ENCODE assay signal across 1 cellular context in the genomic region with DNA sequence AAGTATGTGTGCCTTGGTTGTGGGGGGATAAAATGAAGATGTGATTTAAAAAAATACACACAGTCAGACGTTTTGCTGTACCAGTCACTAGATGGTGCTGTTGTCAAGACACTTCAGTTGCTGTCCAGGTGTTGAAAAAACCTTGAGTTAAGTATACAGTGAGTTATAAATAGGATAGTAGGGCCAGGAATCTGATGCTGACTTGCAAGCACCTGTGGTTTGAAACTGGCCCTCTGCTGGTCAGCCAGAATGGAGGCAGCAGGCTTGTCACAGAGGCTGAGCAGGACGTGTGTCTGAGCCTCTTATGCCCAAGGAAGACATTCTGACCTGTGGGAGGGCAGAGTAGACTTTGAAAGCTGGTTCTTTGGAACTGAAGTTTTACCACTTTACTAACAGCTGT.
TF ChIP-seq lines count a peak whose summit lies in the region.

No MANE protein-coding gene starts in this region.

TF ChIP-seq in GM23338, 12 proteins besides CTCF, POLR2A, EP300 and RAD21 (continued from another document):
- TF ChIP-seq, protein P1, sequence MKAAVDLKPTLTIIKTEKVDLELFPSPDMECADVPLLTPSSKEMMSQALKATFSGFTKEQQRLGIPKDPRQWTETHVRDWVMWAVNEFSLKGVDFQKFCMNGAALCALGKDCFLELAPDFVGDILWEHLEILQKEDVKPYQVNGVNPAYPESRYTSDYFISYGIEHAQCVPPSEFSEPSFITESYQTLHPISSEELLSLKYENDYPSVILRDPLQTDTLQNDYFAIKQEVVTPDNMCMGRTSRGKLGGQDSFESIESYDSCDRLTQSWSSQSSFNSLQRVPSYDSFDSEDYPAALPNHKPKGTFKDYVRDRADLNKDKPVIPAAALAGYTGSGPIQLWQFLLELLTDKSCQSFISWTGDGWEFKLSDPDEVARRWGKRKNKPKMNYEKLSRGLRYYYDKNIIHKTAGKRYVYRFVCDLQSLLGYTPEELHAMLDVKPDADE (IDR thresholded peaks at IDR 0.05): no peak
- TF ChIP-seq STAT1 (IDR thresholded peaks at IDR 0.05; ENCODE audit: unreplicated experiment) (no peak), NANOG (IDR thresholded peaks at IDR 0.05; ENCODE audit: borderline replicate concordance) (no peak)
TF ChIP-seq in GM23338: peak in this region for 1.
